Comparison of ENCODE assay signal across 19 cellular contexts in the genomic region with DNA sequence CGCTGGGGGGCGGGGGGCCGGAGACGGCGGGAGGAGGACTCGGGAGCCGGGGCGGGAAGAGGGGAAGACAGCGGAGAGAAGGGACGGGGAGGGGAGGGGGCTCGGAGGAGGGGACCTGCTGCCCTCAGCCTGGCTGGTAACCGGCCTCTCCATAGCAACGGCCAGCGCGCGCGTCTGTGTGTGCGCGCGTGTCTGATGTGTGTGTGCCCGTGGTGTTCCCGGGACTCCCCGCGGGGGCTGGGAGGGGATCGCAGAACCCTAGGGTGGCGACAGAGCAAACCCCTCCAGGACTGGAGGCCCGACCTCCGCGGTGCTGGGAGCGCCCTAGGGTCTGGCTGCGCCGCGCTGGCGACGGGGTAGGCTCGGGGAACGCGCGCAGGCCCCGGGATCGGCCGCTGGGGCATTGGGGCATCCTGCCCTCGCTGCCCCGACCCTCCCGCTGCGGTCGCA.
DNase-seq lines count a peak whose midpoint lies in the region; ATAC-seq and TF ChIP-seq lines count a peak whose summit lies in the region.
"Had no signal": no experiment of that assay in that cellular context is flagged by ENCODE, and none has a peak within 500 bp of the region (broad histone marks: within the 10 kb centered on the region; RNA-seq: fewer than 3 reads in every experiment).

No MANE protein-coding gene starts in this region.

- no peaks in the 10 kb centered on the region for H3K9me3 ChIP-seq in naive thymus-derived CD4-positive, alpha-beta T cell (ENCODE audit: control insufficient read depth in 2 of 3, low read length in 3 of 3)
- no peaks in the 10 kb centered on the region for H3K9me3 ChIP-seq in upper lobe of right lung
- no peaks in the 10 kb centered on the region for H3K9me3 ChIP-seq in WERI-Rb-1 (ENCODE audit: severe bottlenecking)
- H3K9me3 ChIP-seq: tibial nerve had no signal

- H3K36me3 Mint-ChIP-seq in natural killer cell treated with Interleukin-12 subunit alpha and Interleukin-12 subunit beta and Interleukin-15 and Interleukin-18, amount 100 ng/mL, for 72 hours: no peaks in the 10 kb centered on the region
- H3K36me3 Mint-ChIP-seq in natural killer cell: no peaks in the 10 kb centered on the region
- H3K36me3 Mint-ChIP-seq in naive thymus-derived CD4-positive, alpha-beta T cell: no peaks in the 10 kb centered on the region
- H3K36me3 Mint-ChIP-seq: brain had no signal

- no peaks in the 10 kb centered on the region for H3K36me3 ChIP-seq in naive thymus-derived CD4-positive, alpha-beta T cell (ENCODE audit: control insufficient read depth in 2 of 3, insufficient read depth in 3 of 3, low read length in 3 of 3)
- H3K36me3 ChIP-seq in upper lobe of right lung (no peaks in the 10 kb centered on the region), WERI-Rb-1 (no peaks in the 10 kb centered on the region)
- H3K36me3 ChIP-seq: tibial nerve had no signal

- no peaks in the 10 kb centered on the region for H3K9me3 Mint-ChIP-seq in natural killer cell treated with Interleukin-12 subunit alpha and Interleukin-12 subunit beta and Interleukin-15 and Interleukin-18, amount 100 ng/mL, for 72 hours
- no peaks in the 10 kb centered on the region for H3K9me3 Mint-ChIP-seq in natural killer cell
- H3K9me3 Mint-ChIP-seq in naive thymus-derived CD4-positive, alpha-beta T cell: peaks cover 0 to 4% (median 0%) of the 10 kb centered on the region in 11 donors
- H3K9me3 Mint-ChIP-seq: activated T-helper 1 cell treated with anti-CD3 and anti-CD28 coated beads, Interleukin-12 subunit alpha, Interleukin-12 subunit beta, Interleukin-2, Interleukin-4 antibody, amounts not matched to agents 30 ng/mL and 10 ng/mL and 1 ng/mL, durations not matched to agents 14 hours and 24 hours and 36 hours; HFFc6 had no signal

- no peak overlapping the region for H3K4me3 Mint-ChIP-seq in natural killer cell treated with Interleukin-12 subunit alpha and Interleukin-12 subunit beta and Interleukin-15 and Interleukin-18, amount 100 ng/mL, for 72 hours
- H3K4me3 Mint-ChIP-seq in natural killer cell: no peak overlapping the region
- peak overlapping the region in 2 of 10 donors; percentile 45 to 80 for H3K4me3 Mint-ChIP-seq in naive thymus-derived CD4-positive, alpha-beta T cell
- H3K4me3 Mint-ChIP-seq: activated T-helper 1 cell treated with anti-CD3 and anti-CD28 coated beads, Interleukin-12 subunit alpha, Interleukin-12 subunit beta, Interleukin-2, Interleukin-4 antibody, amounts not matched to agents 30 ng/mL and 10 ng/mL and 1 ng/mL, durations not matched to agents 14 hours and 24 hours and 36 hours; B cell; HFFc6 had no signal

- peak; percentile 55 for DNase-seq in natural killer cell treated with Interleukin-12 subunit alpha and Interleukin-12 subunit beta and Interleukin-15 and Interleukin-18, amount 100 ng/mL, for 72 hours (ENCODE audit: low spot score)
- no peak for DNase-seq in natural killer cell
- peak in 1 of 9 donors; percentile 21 for DNase-seq in naive thymus-derived CD4-positive, alpha-beta T cell
- DNase-seq in upper lobe of right lung: peak; percentile 57
- DNase-seq in WERI-Rb-1: no peak
- no peak for DNase-seq in RPMI8226
- DNase-seq in GF-D8 (lab: John Stamatoyannopoulos, UW): no peak
- DNase-seq: activated CD4-positive, alpha-beta T cell treated with anti-CD3 and anti-CD28 coated beads, Interleukin-2, amount 50 U/mL, for 4 hours; HFFc6; Karpas-422; mesenchymal stem cell; NCI-H2029 treated with DMSO at 0.1 percent for 48 hours; NCI-H774 had no signal

- H3K4me3 ChIP-seq in naive thymus-derived CD4-positive, alpha-beta T cell (ENCODE audit: low read length): no peak overlapping the region
- H3K4me3 ChIP-seq in upper lobe of right lung (no peak overlapping the region), WERI-Rb-1 (ENCODE audit: low read depth, low read length) (no peak overlapping the region)
- H3K4me3 ChIP-seq: GM12878 had no signal

- TF ChIP-seq CTCF in natural killer cell (IDR thresholded peaks at IDR 0.05) (no peak), VCaP (conservative IDR thresholded peaks at IDR 0.05) (no peak), upper lobe of right lung (IDR thresholded peaks at IDR 0.05) (no peak), WERI-Rb-1 (IDR thresholded peaks at IDR 0.05; ENCODE audit: low read depth, low read length) (no peak)

- CTCF ChIA-PET in naive thymus-derived CD4-positive, alpha-beta T cell (lab: Charles Lee): no interaction called here

- H3K4me1 ChIP-seq in naive thymus-derived CD4-positive, alpha-beta T cell (ENCODE audit: control insufficient read depth in 2 of 2, insufficient read depth in 2 of 2, low read length in 2 of 2): peaks cover 0 to 21% of the 10 kb centered on the region in 2 donors
- peaks cover 10% of the 10 kb centered on the region for H3K4me1 ChIP-seq in upper lobe of right lung

- peaks cover 0 to 24% of the 10 kb centered on the region in 2 donors for H3K27me3 ChIP-seq in naive thymus-derived CD4-positive, alpha-beta T cell (ENCODE audit: control insufficient read depth in 2 of 2, insufficient read depth in 2 of 2, low read length in 2 of 2)
- H3K27me3 ChIP-seq in upper lobe of right lung (peaks cover 63% of the 10 kb centered on the region), WERI-Rb-1 (ENCODE audit: insufficient read depth, low read depth, severe bottlenecking) (no peaks in the 10 kb centered on the region)

- intact Hi-C loops in natural killer cell (cut with micrococcal nuclease) (no loop called here), upper lobe of right lung (cut with DNase I) (no loop called here)
- intact Hi-C loops in naive thymus-derived CD4-positive, alpha-beta T cell (cut with micrococcal nuclease): loop anchor here (5.0 kb wide), 2 partner anchors 66 to 1886 kb away; no protein-coding TSS in a partner anchor

- H3K27me3 Mint-ChIP-seq in natural killer cell treated with Interleukin-12 subunit alpha and Interleukin-12 subunit beta and Interleukin-15 and Interleukin-18, amount 100 ng/mL, for 72 hours: peaks cover 8 to 10% of the 10 kb centered on the region in 2 donors
- peaks cover 12 to 14% of the 10 kb centered on the region in 2 donors for H3K27me3 Mint-ChIP-seq in natural killer cell (ENCODE audit: low read depth in 2 of 2)
- peaks cover 15 to 50% (median 33%) of the 10 kb centered on the region in 5 donors for H3K27me3 Mint-ChIP-seq in naive thymus-derived CD4-positive, alpha-beta T cell

- H3K4me1 Mint-ChIP-seq in natural killer cell treated with Interleukin-12 subunit alpha and Interleukin-12 subunit beta and Interleukin-15 and Interleukin-18, amount 100 ng/mL, for 72 hours (ENCODE audit: low read depth in 2 of 2): no peaks in the 10 kb centered on the region
- no peaks in the 10 kb centered on the region for H3K4me1 Mint-ChIP-seq in natural killer cell
- H3K4me1 Mint-ChIP-seq in naive thymus-derived CD4-positive, alpha-beta T cell: peaks cover 2 to 31% (median 19%) of the 10 kb centered on the region in 7 donors

- no peak overlapping the region for H3K27ac Mint-ChIP-seq in natural killer cell treated with Interleukin-12 subunit alpha and Interleukin-12 subunit beta and Interleukin-15 and Interleukin-18, amount 100 ng/mL, for 72 hours
- no peak overlapping the region for H3K27ac Mint-ChIP-seq in natural killer cell
- no peak overlapping the region for H3K27ac Mint-ChIP-seq in naive thymus-derived CD4-positive, alpha-beta T cell
- H3K27ac Mint-ChIP-seq: activated T-helper 1 cell treated with anti-CD3 and anti-CD28 coated beads, Interleukin-12 subunit alpha, Interleukin-12 subunit beta, Interleukin-2, Interleukin-4 antibody, amounts not matched to agents 30 ng/mL and 10 ng/mL and 1 ng/mL, durations not matched to agents 14 hours and 24 hours and 36 hours; B cell; HFFc6 had no signal

- POLR2A ChIA-PET in naive thymus-derived CD4-positive, alpha-beta T cell (lab: Charles Lee): no interaction called here

- H3K27ac ChIP-seq in VCaP: peak overlapping the region; percentile 13; the same call in 1 of the 2 replicates
- H3K27ac ChIP-seq in naive thymus-derived CD4-positive, alpha-beta T cell (ENCODE audit: low read depth, low read length): no peak overlapping the region
- no peak overlapping the region for H3K27ac ChIP-seq in upper lobe of right lung
- no peak overlapping the region for H3K27ac ChIP-seq in WERI-Rb-1
- H3K27ac ChIP-seq: tibial nerve had no signal

- peak in 1 of 2 donors; percentile 15 for ATAC-seq in natural killer cell treated with Interleukin-12 subunit alpha and Interleukin-12 subunit beta and Interleukin-15 and Interleukin-18, amount 100 ng/mL, for 72 hours
- ATAC-seq in natural killer cell (no peak), upper lobe of right lung (peak; percentile 7)
- ATAC-seq in naive thymus-derived CD4-positive, alpha-beta T cell: peak; percentile 20
- ATAC-seq: GM12878 had no signal

Comparison
In these comparisons a context has a peak if more than half of its experiments do, and no peak if none do; other contexts are left out.
1. DNase-seq: peak in natural killer cell treated with Interleukin-12 subunit alpha and Interleukin-12 subunit beta and Interleukin-15 and Interleukin-18, amount 100 ng/mL, for 72 hours (single experiment) and upper lobe of right lung (single experiment); none in natural killer cell (single experiment), WERI-Rb-1 (single experiment), RPMI8226 (single experiment) and GF-D8 (single experiment).
2. ATAC-seq: peak in naive thymus-derived CD4-positive, alpha-beta T cell (single experiment) and upper lobe of right lung (single experiment); none in natural killer cell (0 of 3).
3. intact Hi-C loops: an anchor here in naive thymus-derived CD4-positive, alpha-beta T cell (5.0 kb wide); none called in natural killer cell and upper lobe of right lung.